14 cellular contexts compared by ENCODE assay signal in genomic region chr3:45640724-45641361, GRCh38. TPM values are rescaled to one million over a fixed set of nuclear protein-coding genes. Genes with fewer than 3 reads are reported as not detected.
DNase-seq lines count a peak whose midpoint lies in the region; ATAC-seq, FAIRE-seq and TF ChIP-seq lines count a peak whose summit lies in the region.
"Had no signal": no experiment of that assay in that cellular context is flagged by ENCODE, and none has a peak within 500 bp of the region (broad histone marks: within the 10 kb centered on the region; RNA-seq: fewer than 3 reads in every experiment).

No MANE protein-coding gene starts in this region.

- no peaks in the 10 kb centered on the region for H4K20me1 ChIP-seq in K562 (replicated peaks; ENCODE audit: control insufficient read depth, insufficient read depth, low read length)

- H3K4me3 ChIP-seq in K562 (no peak overlapping the region), liver (ENCODE audit: low read depth in 1 of 3, low read length in 3 of 3) (no peak overlapping the region)
- H3K4me3 ChIP-seq: Peyer's patch, skin epidermis had no signal

- intact Hi-C loops in activated naive CD4-positive, alpha-beta T cell treated with anti-CD3 and anti-CD28 coated beads for 36 hours (cut with micrococcal nuclease) = no loop called here
- intact Hi-C loops in K562 (cut with micrococcal nuclease) = loop anchor here (5.0 kb wide), 1 partner anchor 49 kb away; the partner anchor contains the start of gene LIMD1

- H3K27me3 ChIP-seq in K562 (ENCODE audit: control insufficient read depth in 2 of 2, insufficient read depth in 2 of 2, low read length in 2 of 2) = no peaks in the 10 kb centered on the region
- no peaks in the 10 kb centered on the region for H3K27me3 ChIP-seq in liver (ENCODE audit: control insufficient read depth in 4 of 4, insufficient read depth in 4 of 4, low read length in 3 of 4)
- H3K27me3 ChIP-seq: Peyer's patch had no signal

- TF ChIP-seq CTCF in K562 (IDR thresholded peaks at IDR 0.05 in 2 of 3, conservative IDR thresholded peaks at IDR 0.05 in 1 of 3; ENCODE audit: insufficient read depth in 2 of 3, low read depth in 1 of 3, low read length in 3 of 3) (no peak), liver (IDR thresholded peaks at IDR 0.05; ENCODE audit: low read depth, low read length, missing input control) (no peak), type B pancreatic cell (conservative IDR thresholded peaks at IDR 0.05) (no peak)

- peaks cover 24% of the 10 kb centered on the region for H3K79me2 ChIP-seq in K562 (ENCODE audit: control insufficient read depth, insufficient read depth, low read length)

- no peak for DNase-seq in activated naive CD4-positive, alpha-beta T cell treated with anti-CD3 and anti-CD28 coated beads, Interleukin-2, amount 50 U/mL, for 72 hours (ENCODE audit: low spot score in 2 of 2)
- DNase-seq in activated naive CD4-positive, alpha-beta T cell treated with anti-CD3 and anti-CD28 coated beads for 36 hours = no peak
- DNase-seq in K562 (ENCODE audit: extremely low read depth in 1 of 4, low spot score in 3 of 4) (no peak), type B pancreatic cell (ENCODE audit: extremely low spot score, unreplicated experiment) (no peak), NCI-H2171 treated with DMSO at 0.1 percent for 48 hours (lab: John Stamatoyannopoulos, UW) (no peak)
- DNase-seq in stimulated activated CD4-positive, alpha-beta T cell treated with anti-CD3 and anti-CD28 coated beads, Interleukin-2, amount 100 ng/mL, for 24 hours = no peak
- DNase-seq: ACHN; activated naive CD4-positive, alpha-beta T cell treated with Interleukin-2 at 50 U/mL for 16 hours; Peyer's patch had no signal

- H3K36me3 ChIP-seq in K562 (ENCODE audit: control insufficient read depth, insufficient read depth, low read length) (peaks cover 39% of the 10 kb centered on the region; the same call in 2 of the 3 replicates), liver (ENCODE audit: control insufficient read depth in 4 of 4, insufficient read depth in 3 of 4, low read depth in 1 of 4, low read length in 3 of 4) (peaks cover 0 to 4% (median 0%) of the 10 kb centered on the region in 4 donors)

- no peak overlapping the region for H2AFZ ChIP-seq in K562 (ENCODE audit: low read depth, low read length)

- no peak overlapping the region for H3K4me2 ChIP-seq in K562 (ENCODE audit: insufficient read depth, low read length)

- H3K4me1 ChIP-seq in K562 (replicated peaks in 1 of 2; ENCODE audit: control insufficient read depth in 2 of 2, insufficient read depth in 2 of 2, low read length in 2 of 2) (peaks cover 5 to 16% of the 10 kb centered on the region in 2 experiments; a peak in 4 of 5 replicates), liver (ENCODE audit: control insufficient read depth in 4 of 4, insufficient read depth in 4 of 4, low read length in 3 of 4) (peaks cover 18 to 77% (median 60%) of the 10 kb centered on the region in 4 donors)

- in situ Hi-C loops in K562 (cut with MboI) = no loop called here

- H3K9me1 ChIP-seq in K562 (ENCODE audit: control insufficient read depth, insufficient read depth, low read length) = no peaks in the 10 kb centered on the region

- TF ChIP-seq RAD21 in K562 (CRISPR knock-in tag; conservative IDR thresholded peaks at IDR 0.05 in 1 of 2, IDR thresholded peaks at IDR 0.05 in 1 of 2) (no peak), liver (IDR thresholded peaks at IDR 0.05) (no peak)

- POLR2A ChIA-PET in K562 (lab: Yijun Ruan, JAX) = interaction anchor here (1.1 to 1.6 kb wide), 2 partner anchors 19 to 46 kb away, joined by 4 to 7 read pairs; partner anchors contain the start of gene LIMD1

- no peak overlapping the region for H3K4me3 Mint-ChIP-seq in activated naive CD4-positive, alpha-beta T cell treated with anti-CD3 and anti-CD28 coated beads for 36 hours
- H3K4me3 Mint-ChIP-seq in type B pancreatic cell = peak overlapping the region; percentile 18
- H3K4me3 Mint-ChIP-seq: nephron; T-helper 1 cell treated with Interleukin-12 subunit alpha and Interleukin-12 subunit beta and Interleukin-4 antibody, amounts not matched to agents 30 μg/mL and 1 μg/mL, for 36 hours had no signal

- peak overlapping the region; percentile 53 for H3K27ac ChIP-seq in K562 (ENCODE audit: extremely low read depth, low read depth, low read length)
- H3K27ac ChIP-seq in liver (ENCODE audit: low read depth in 1 of 2, low read length in 2 of 2) = peak overlapping the region; percentile 43 to 78

- H3K9me3 ChIP-seq in K562 (replicated peaks; ENCODE audit: control insufficient read depth, insufficient read depth, low read depth, low read length) = no peaks in the 10 kb centered on the region
- no peaks in the 10 kb centered on the region for H3K9me3 ChIP-seq in liver (ENCODE audit: control insufficient read depth in 4 of 4, low read length in 3 of 4)
- H3K9me3 ChIP-seq: Peyer's patch had no signal

- H3K4me1 Mint-ChIP-seq in activated naive CD4-positive, alpha-beta T cell treated with anti-CD3 and anti-CD28 coated beads for 36 hours (ENCODE audit: low read depth) = peaks cover 4% of the 10 kb centered on the region
- H3K4me1 Mint-ChIP-seq in type B pancreatic cell (ENCODE audit: unreplicated experiment) = peaks cover 35% of the 10 kb centered on the region

- no peak for TF ChIP-seq EP300 in K562 (IDR thresholded peaks at IDR 0.05; ENCODE audit: low read length)

- ATAC-seq in activated naive CD4-positive, alpha-beta T cell treated with anti-CD3 and anti-CD28 coated beads, Interleukin-2, amount 50 U/mL, for 72 hours = no peak
- ATAC-seq in K562 = no peak; the same call in 2 of the 3 replicates
- ATAC-seq in HG02678 (IDR thresholded peaks at IDR 0.05; ENCODE audit: unreplicated experiment) = no peak

- FAIRE-seq in K562 (lab: Jason Lieb, UNC) = no peak

- CTCF ChIA-PET in activated naive CD4-positive, alpha-beta T cell treated with anti-CD3 and anti-CD28 coated beads for 36 hours (lab: Charles Lee) = interaction anchor here (2.0 kb wide), 1 partner anchor 19 kb away, joined by 7 read pairs; no protein-coding TSS in a partner anchor
- CTCF ChIA-PET in K562 (lab: Yijun Ruan, JAX; ENCODE audit: low intra/inter-chr PET ratio) = no interaction called here

- H3K27ac Mint-ChIP-seq in activated naive CD4-positive, alpha-beta T cell treated with anti-CD3 and anti-CD28 coated beads, Interleukin-2, amount 50 U/mL, for 72 hours = peak overlapping the region; percentile 11
- no peak overlapping the region for H3K27ac Mint-ChIP-seq in activated naive CD4-positive, alpha-beta T cell treated with anti-CD3 and anti-CD28 coated beads for 36 hours
- peak overlapping the region; percentile 77 for H3K27ac Mint-ChIP-seq in type B pancreatic cell
- H3K27ac Mint-ChIP-seq: nephron; T-helper 1 cell treated with Interleukin-12 subunit alpha and Interleukin-12 subunit beta and Interleukin-4 antibody, amounts not matched to agents 30 μg/mL and 1 μg/mL, for 36 hours had no signal

- no peaks in the 10 kb centered on the region for H3K27me3 Mint-ChIP-seq in activated naive CD4-positive, alpha-beta T cell treated with anti-CD3 and anti-CD28 coated beads for 36 hours (ENCODE audit: low read depth)
- no peaks in the 10 kb centered on the region for H3K27me3 Mint-ChIP-seq in type B pancreatic cell

- H3K9ac ChIP-seq in K562 (ENCODE audit: insufficient read depth in 1 of 2, low read depth in 2 of 2, low read length in 2 of 2) = peak overlapping the region in 1 of 2 experiments; percentile 38; a peak in 1 of 4 replicates
- H3K9ac ChIP-seq in liver (ENCODE audit: low read depth in 1 of 2, low read length in 2 of 2) = no peak overlapping the region

- TF ChIP-seq POLR2A in K562 (conservative IDR thresholded peaks at IDR 0.05) = no peak

- peaks cover 5% of the 10 kb centered on the region in 2 donors for H3K36me3 Mint-ChIP-seq in activated naive CD4-positive, alpha-beta T cell treated with anti-CD3 and anti-CD28 coated beads, Interleukin-2, amount 50 U/mL, for 72 hours
- peaks cover 16% of the 10 kb centered on the region for H3K36me3 Mint-ChIP-seq in activated naive CD4-positive, alpha-beta T cell treated with anti-CD3 and anti-CD28 coated beads for 36 hours (ENCODE audit: low read depth)
- H3K36me3 Mint-ChIP-seq in type B pancreatic cell = peaks cover 15% of the 10 kb centered on the region

- no peaks in the 10 kb centered on the region for H3K9me3 Mint-ChIP-seq in activated naive CD4-positive, alpha-beta T cell treated with anti-CD3 and anti-CD28 coated beads, Interleukin-2, amount 50 U/mL, for 72 hours
- no peaks in the 10 kb centered on the region for H3K9me3 Mint-ChIP-seq in activated naive CD4-positive, alpha-beta T cell treated with anti-CD3 and anti-CD28 coated beads for 36 hours
- H3K9me3 Mint-ChIP-seq in type B pancreatic cell = no peaks in the 10 kb centered on the region
- H3K9me3 Mint-ChIP-seq: nephron; T-helper 1 cell treated with Interleukin-12 subunit alpha and Interleukin-12 subunit beta and Interleukin-4 antibody, amounts not matched to agents 30 μg/mL and 1 μg/mL, for 36 hours had no signal

- WGBS in K562 (ENCODE audit: insufficient coverage, low coverage, missing lambda C conversion rate) = 84% methylated on average over 3 of the region's 4 CpGs
- WGBS in liver = 75% methylated on average over 4 of the region's 4 CpGs

- no TSS peak for BruUV-seq in K562 (replicated peaks; lab: Mats Ljungman, UMichigan)

RNA-seq across cellular contexts. Expression of gene LIMD1, which starts 46.3 kb away (rescaled TPM):
- total RNA-seq in activated naive CD4-positive, alpha-beta T cell treated with anti-CD3 and anti-CD28 coated beads, Interleukin-2, amount 50 U/mL, for 72 hours = 10 to 100 TPM; 14.9 to 39.6 TPM
- 10 to 100 TPM; 14.8 to 16.3 TPM for total RNA-seq in activated naive CD4-positive, alpha-beta T cell treated with anti-CD3 and anti-CD28 coated beads for 36 hours
- 68.0 and 142 TPM in 2 replicates for total RNA-seq in K562 (2011; cell fraction: chromatin; rRNA removed; ENCODE audit: low replicate concordance)
- 68.2 and 70.8 TPM in 2 replicates for total RNA-seq in K562 (2011; cell fraction: nucleolus; rRNA removed)
- total RNA-seq in K562 (2011; cell fraction: nucleoplasm; rRNA removed) = 73.4 and 82.1 TPM in 2 replicates
- 12.4 and 19.0 TPM in 2 replicates for total RNA-seq in K562 (2014; rRNA removed)
- total RNA-seq in K562 (2014; rRNA removed; fragmentation: Illumina TruSeq; extraction: Trizol) = 12.9 and 15.4 TPM in 2 replicates
- 15.8 and 17.7 TPM in 2 replicates for total RNA-seq in K562 (2015; rRNA removed; fragmentation: Illumina TruSeq; extraction: Trizol)
- 31.2 and 34.5 TPM in 2 replicates for total RNA-seq in K562 (2021)
- polyA plus RNA-seq in K562 (2011; rRNA removed) = 21.2 and 25.8 TPM in 2 replicates
- polyA plus RNA-seq in K562 (2011; cell fraction: cytosol; rRNA removed) = 17.5 and 23.9 TPM in 2 replicates
- polyA plus RNA-seq in K562 (2011; cell fraction: nucleus; rRNA removed) = 64.7 and 116 TPM in 2 replicates
- polyA plus RNA-seq in K562 (2012) = 16.4 and 17.1 TPM in 2 replicates
- 15.7 and 16.9 TPM in 2 replicates for polyA plus RNA-seq in K562 (2014; fragmentation: Illumina TruSeq; extraction: Trizol)
- polyA plus RNA-seq in K562 (2014; fragmentation: Nextera tagmentation; extraction: Ambion mirVana) = 1 to 10 TPM; 1.3 to 1.4 TPM
- polyA plus RNA-seq in K562 (2014; rRNA removed) = 15.6 and 17.5 TPM in 2 replicates
- polyA minus RNA-seq in K562 (2011; rRNA and poly(A)+ RNA removed) = 20.8 and 31.8 TPM in 2 replicates
- 22.5 and 23.9 TPM in 2 replicates for polyA minus RNA-seq in K562 (2011; cell fraction: cytosol; rRNA and poly(A)+ RNA removed)
- 27.7 and 31.9 TPM in 2 replicates for polyA minus RNA-seq in K562 (2011; cell fraction: nucleus; rRNA and poly(A)+ RNA removed)
- 10 to 100 TPM; 16.2 to 23.3 TPM for total RNA-seq in liver
- 1 to 10 TPM; 7.8 to 8.1 TPM for polyA plus RNA-seq in liver
- 24.1 and 26.2 TPM in 2 replicates for total RNA-seq in type B pancreatic cell (ENCODE audit: low replicate concordance)

RNA-seq across cellular contexts. Expression of gene SACM1L, which starts 48.4 kb away (rescaled TPM):
- 10 to 100 TPM; 61.8 to 99.2 TPM for total RNA-seq in activated naive CD4-positive, alpha-beta T cell treated with anti-CD3 and anti-CD28 coated beads, Interleukin-2, amount 50 U/mL, for 72 hours
- total RNA-seq in activated naive CD4-positive, alpha-beta T cell treated with anti-CD3 and anti-CD28 coated beads for 36 hours = 10 to 100 TPM; 44.9 to 51.0 TPM
- 66.1 and 180 TPM in 2 replicates for total RNA-seq in K562 (2011; cell fraction: chromatin; rRNA removed; ENCODE audit: low replicate concordance)
- total RNA-seq in K562 (2011; cell fraction: nucleolus; rRNA removed) = 30.4 and 44.0 TPM in 2 replicates
- 88.9 and 111 TPM in 2 replicates for total RNA-seq in K562 (2011; cell fraction: nucleoplasm; rRNA removed)
- total RNA-seq in K562 (2014; rRNA removed) (25.7 and 29.6 TPM in 2 replicates), K562 (2014; rRNA removed; fragmentation: Illumina TruSeq; extraction: Trizol) (37.4 and 41.8 TPM in 2 replicates), K562 (2015; rRNA removed; fragmentation: Illumina TruSeq; extraction: Trizol) (32.8 and 39.3 TPM in 2 replicates), K562 (2021) (51.2 and 52.7 TPM in 2 replicates), liver (10 to 100 TPM; 25.5 to 35.5 TPM), type B pancreatic cell (ENCODE audit: low replicate concordance) (37.5 and 51.6 TPM in 2 replicates)
- polyA plus RNA-seq in K562 (2011; rRNA removed) (56.6 and 67.2 TPM in 2 replicates), K562 (2014; fragmentation: Illumina TruSeq; extraction: Trizol) (45.3 and 50.4 TPM in 2 replicates), K562 (2014; fragmentation: Nextera tagmentation; extraction: Ambion mirVana) (10 to 100 TPM; 33.0 to 50.4 TPM), K562 (2014; rRNA removed) (40.3 and 43.5 TPM in 2 replicates), liver (10 to 100 TPM; 12.2 to 15.5 TPM)
- 7.9 and 21.0 TPM in 2 replicates for polyA plus RNA-seq in K562 (2011; cell fraction: cytosol; rRNA removed)
- 48.2 and 64.0 TPM in 2 replicates for polyA plus RNA-seq in K562 (2011; cell fraction: nucleus; rRNA removed)
- polyA plus RNA-seq in K562 (2012) = 38.5 and 66.8 TPM in 2 replicates
- 66.2 and 77.8 TPM in 2 replicates for polyA minus RNA-seq in K562 (2011; rRNA and poly(A)+ RNA removed)
- polyA minus RNA-seq in K562 (2011; cell fraction: cytosol; rRNA and poly(A)+ RNA removed) = 36.9 and 46.6 TPM in 2 replicates
- 47.9 and 88.0 TPM in 2 replicates for polyA minus RNA-seq in K562 (2011; cell fraction: nucleus; rRNA and poly(A)+ RNA removed)
